13 cellular contexts compared by ENCODE assay signal in genomic region chr7:92595281-92595680, GRCh38. TPM values are rescaled to one million over a fixed set of nuclear protein-coding genes. Genes with fewer than 3 reads are reported as not detected.
DNase-seq lines count a peak whose midpoint lies in the region; ATAC-seq lines count a peak whose summit lies in the region.
"Had no signal": no experiment of that assay in that cellular context is flagged by ENCODE, and none has a peak within 500 bp of the region (broad histone marks: within the 10 kb centered on the region; RNA-seq: fewer than 3 reads in every experiment).

No MANE protein-coding gene starts in this region.

- no peak for ATAC-seq in right cardiac atrium
- no peak for ATAC-seq in HG03108 (IDR thresholded peaks at IDR 0.05; ENCODE audit: unreplicated experiment)
- ATAC-seq: activated CD8-positive, alpha-beta memory T cell treated with anti-CD3 and anti-CD28 coated beads, Interleukin-2, amount 10 ng/mL, durations not matched to agents 7 days and 5 days had no signal

- no peak overlapping the region for H3K9ac ChIP-seq in adipocyte (ENCODE audit: low read length)

- no peak overlapping the region for H3K4me3 ChIP-seq in adipocyte (ENCODE audit: low read length)
- H3K4me3 ChIP-seq in right cardiac atrium (ENCODE audit: low read length): no peak overlapping the region
- H3K4me3 ChIP-seq: testis had no signal

- 78% methylated on average over 4 of the region's 4 CpGs for WGBS in right cardiac atrium

- peak; percentile 47 for DNase-seq in Daoy (ENCODE audit: low read depth)
- DNase-seq in HT1080 (ENCODE audit: low read depth): peak; percentile 48
- DNase-seq in adipocyte (ENCODE audit: low read depth): peak; percentile 67
- peak; percentile 33 for DNase-seq in kidney glomerular epithelial cell (lab: John Stamatoyannopoulos, UW)
- DNase-seq in right cardiac atrium: no peak
- DNase-seq in anterior cingulate cortex (lab: John Stamatoyannopoulos, UW): no peak
- DNase-seq in NCI-H1436 treated with DMSO at 0.1 percent for 48 hours (lab: John Stamatoyannopoulos, UW): no peak
- DNase-seq: activated CD8-positive, alpha-beta memory T cell treated with anti-CD3 and anti-CD28 coated beads, Interleukin-2, amount 10 ng/mL, durations not matched to agents 7 days and 5 days; CD4-positive, alpha-beta memory T cell; NCI-H1092 treated with DMSO at 0.1 percent for 48 hours; posterior cingulate gyrus; testis had no signal

- intact Hi-C loops in right cardiac atrium (cut with DNase I): no loop called here

- H3K27ac ChIP-seq in right cardiac atrium (ENCODE audit: low read length): no peak overlapping the region
- H3K27ac ChIP-seq: testis had no signal

- no peaks in the 10 kb centered on the region for H3K36me3 ChIP-seq in adipocyte (ENCODE audit: control insufficient read depth, insufficient read depth, low read length, severe bottlenecking)

- H3K27me3 ChIP-seq in adipocyte (replicated peaks; ENCODE audit: control insufficient read depth, insufficient read depth, low read length) (no peaks in the 10 kb centered on the region), right cardiac atrium (ENCODE audit: control insufficient read depth, insufficient read depth) (no peaks in the 10 kb centered on the region)
- H3K27me3 ChIP-seq: testis had no signal

- H3K9me3 ChIP-seq in adipocyte (ENCODE audit: control insufficient read depth, low read length) (no peaks in the 10 kb centered on the region), right cardiac atrium (ENCODE audit: control insufficient read depth, low read length) (no peaks in the 10 kb centered on the region)
- H3K9me3 ChIP-seq: testis had no signal

- H3K4me1 ChIP-seq in adipocyte (ENCODE audit: control insufficient read depth, insufficient read depth, low read length): peaks cover 6% of the 10 kb centered on the region
- no peaks in the 10 kb centered on the region for H3K4me1 ChIP-seq in right cardiac atrium (ENCODE audit: control insufficient read depth, insufficient read depth, low read length)
- H3K4me1 ChIP-seq: testis had no signal

RNA-seq across cellular contexts. Expression of gene FAM133B, which starts 5.1 kb away (rescaled TPM):
- 27.8 and 32.7 TPM in 2 replicates for total RNA-seq in Daoy (2014; rRNA removed; shearing (Covaris generic))
- 20.0 and 20.5 TPM in 2 replicates for total RNA-seq in HT1080 (2014; rRNA removed; shearing (Covaris generic))
- 23.3 and 23.8 TPM in 2 replicates for polyA plus RNA-seq in HT1080 (2015; cell fraction: cytosol; rRNA removed)
- polyA plus RNA-seq in HT1080 (2015; cell fraction: nucleus; rRNA removed): 44.7 and 47.2 TPM in 2 replicates
- 10 to 100 TPM; 13.2 to 18.1 (median 15.2) TPM for total RNA-seq in right cardiac atrium
- 16.6 TPM for polyA plus RNA-seq in right cardiac atrium

Comparison
In these comparisons a context has a peak if more than half of its experiments do, and no peak if none do; other contexts are left out.
1. DNase-seq: peak in Daoy (single experiment), HT1080 (single experiment), adipocyte (single experiment) and kidney glomerular epithelial cell (single experiment); none in right cardiac atrium (0 of 3), anterior cingulate cortex (0 of 58) and NCI-H1436 treated with DMSO at 0.1 percent for 48 hours (single experiment).